15 cellular contexts compared by ENCODE assay signal in genomic region chr9:129323376-129323998, GRCh38.
A peak's percentile ranks its signal among the peaks of the same experiment; 100 is the strongest.
DNase-seq lines count a peak whose midpoint lies in the region; ATAC-seq and TF ChIP-seq lines count a peak whose summit lies in the region.
"Had no signal": no experiment of that assay in that cellular context is flagged by ENCODE, and none has a peak within 500 bp of the region (broad histone marks: within the 10 kb centered on the region; RNA-seq: fewer than 3 reads in every experiment).

No MANE protein-coding gene starts in this region.

- H3K4me1 Mint-ChIP-seq in osteocyte (ENCODE audit: unreplicated experiment): peaks cover 56% of the 10 kb centered on the region

- H3K27ac Mint-ChIP-seq in osteocyte (ENCODE audit: unreplicated experiment): peak overlapping the region; percentile 32
- H3K27ac Mint-ChIP-seq: activated T-helper 2 cell treated with anti-CD3 and anti-CD28 coated beads, Interferon-gamma antibody, Interleukin-2, Interleukin-4, amounts not matched to agents 10 μg/mL and 5 μg/mL and 100 μg/mL, durations not matched to agents 14 hours and 24 hours and 36 hours; natural killer cell treated with Interleukin-12 subunit alpha and Interleukin-12 subunit beta and Interleukin-15 and Interleukin-18, amount 100 ng/mL, for 72 hours; stimulated activated effector memory CD8-positive, alpha-beta T cell treated with anti-CD3 and anti-CD28 coated beads, Interleukin-12 subunit alpha, Interleukin-12 subunit beta, amount 100 ng/mL, for 72 hours had no signal

- H3K27me3 ChIP-seq in cardiac muscle cell (no peaks in the 10 kb centered on the region), esophagus muscularis mucosa (no peaks in the 10 kb centered on the region), upper lobe of right lung (no peaks in the 10 kb centered on the region)

- H3K9me3 Mint-ChIP-seq in osteocyte (ENCODE audit: unreplicated experiment): no peaks in the 10 kb centered on the region
- H3K9me3 Mint-ChIP-seq: activated T-helper 2 cell treated with anti-CD3 and anti-CD28 coated beads, Interferon-gamma antibody, Interleukin-2, Interleukin-4, amounts not matched to agents 10 μg/mL and 5 μg/mL and 100 μg/mL, durations not matched to agents 14 hours and 24 hours and 36 hours; natural killer cell treated with Interleukin-12 subunit alpha and Interleukin-12 subunit beta and Interleukin-15 and Interleukin-18, amount 100 ng/mL, for 72 hours; stimulated activated effector memory CD8-positive, alpha-beta T cell treated with anti-CD3 and anti-CD28 coated beads, Interleukin-12 subunit alpha, Interleukin-12 subunit beta, amount 100 ng/mL, for 72 hours had no signal

- H3K4me3 ChIP-seq in cardiac muscle cell (no peak overlapping the region), esophagus muscularis mucosa (no peak overlapping the region), upper lobe of right lung (no peak overlapping the region)

- ATAC-seq in Right ventricle myocardium inferior: no peak
- ATAC-seq in upper lobe of right lung: no peak
- ATAC-seq in HG03039 (IDR thresholded peaks at IDR 0.05; ENCODE audit: unreplicated experiment): no peak
- no peak for ATAC-seq in GM21737 (IDR thresholded peaks at IDR 0.05; ENCODE audit: unreplicated experiment)
- ATAC-seq: left colon; natural killer cell treated with Interleukin-12 subunit alpha and Interleukin-12 subunit beta and Interleukin-15 and Interleukin-18, amount 100 ng/mL, for 72 hours; stimulated activated effector memory CD8-positive, alpha-beta T cell treated with anti-CD3 and anti-CD28 coated beads, Interleukin-12 subunit alpha, Interleukin-12 subunit beta, amount 100 ng/mL, for 72 hours had no signal

- H3K36me3 Mint-ChIP-seq in osteocyte (ENCODE audit: unreplicated experiment): no peaks in the 10 kb centered on the region
- H3K36me3 Mint-ChIP-seq: natural killer cell treated with Interleukin-12 subunit alpha and Interleukin-12 subunit beta and Interleukin-15 and Interleukin-18, amount 100 ng/mL, for 72 hours; stimulated activated effector memory CD8-positive, alpha-beta T cell treated with anti-CD3 and anti-CD28 coated beads, Interleukin-12 subunit alpha, Interleukin-12 subunit beta, amount 100 ng/mL, for 72 hours had no signal

- H3K9me3 ChIP-seq in cardiac muscle cell (ENCODE audit: low read depth): no peaks in the 10 kb centered on the region
- no peaks in the 10 kb centered on the region for H3K9me3 ChIP-seq in esophagus muscularis mucosa
- H3K9me3 ChIP-seq in upper lobe of right lung: no peaks in the 10 kb centered on the region

- no peaks in the 10 kb centered on the region for H3K36me3 ChIP-seq in cardiac muscle cell
- H3K36me3 ChIP-seq in esophagus muscularis mucosa: no peaks in the 10 kb centered on the region
- no peaks in the 10 kb centered on the region for H3K36me3 ChIP-seq in upper lobe of right lung

- no peaks in the 10 kb centered on the region for H3K27me3 Mint-ChIP-seq in osteocyte (ENCODE audit: unreplicated experiment)

- 52% methylated on average over 6 of the region's 6 CpGs for WGBS in esophagus muscularis mucosa

- TF ChIP-seq POLR2A in esophagus muscularis mucosa (IDR thresholded peaks at IDR 0.05; ENCODE audit: low read depth): no peak

- intact Hi-C loops in Right ventricle myocardium inferior (cut with DNase I): loop anchor here (5.0 kb wide), 1 partner anchor 289 kb away; no protein-coding TSS in a partner anchor
- intact Hi-C loops in esophagus muscularis mucosa (cut with DNase I): loop anchor here (5.0 kb wide), 1 partner anchor 289 kb away; no protein-coding TSS in a partner anchor
- intact Hi-C loops in upper lobe of right lung (cut with DNase I): no loop called here

- TF ChIP-seq EP300 in esophagus muscularis mucosa (IDR thresholded peaks at IDR 0.05): no peak

- TF ChIP-seq CTCF in cardiac muscle cell (IDR thresholded peaks at IDR 0.05; ENCODE audit: low read depth, low read length): no peak
- TF ChIP-seq CTCF in esophagus muscularis mucosa (IDR thresholded peaks at IDR 0.05): no peak
- TF ChIP-seq CTCF in osteocyte (IDR thresholded peaks at IDR 0.05): no peak
- no peak for TF ChIP-seq CTCF in upper lobe of right lung (IDR thresholded peaks at IDR 0.05)

- DNase-seq in cardiac muscle cell (ENCODE audit: low read depth in 1 of 2, low spot score in 1 of 2) (no peak), Right ventricle myocardium inferior (ENCODE audit: missing footprints) (no peak), esophagus muscularis mucosa (ENCODE audit: extremely low spot score) (no peak), osteocyte (ENCODE audit: extremely low spot score, unreplicated experiment) (no peak), upper lobe of right lung (no peak), retina (no peak)
- DNase-seq: AML-193; central memory CD4-positive, alpha-beta T cell; left colon; SHP77 treated with DMSO at 0.1 percent for 48 hours had no signal

- peaks cover 64% of the 10 kb centered on the region for H3K4me1 ChIP-seq in cardiac muscle cell (ENCODE audit: low read depth)
- H3K4me1 ChIP-seq in esophagus muscularis mucosa: peaks cover 60 to 67% (median 66%) of the 10 kb centered on the region in 4 donors
- peaks cover 42% of the 10 kb centered on the region for H3K4me1 ChIP-seq in upper lobe of right lung

- H3K27ac ChIP-seq in cardiac muscle cell (peak overlapping the region; percentile 97), esophagus muscularis mucosa (replicated peaks in 1 of 4) (peak overlapping the region; percentile 28 to 88 (median 62)), upper lobe of right lung (peak overlapping the region; percentile 17)

- no peak overlapping the region for H3K4me3 Mint-ChIP-seq in osteocyte (ENCODE audit: unreplicated experiment)
- H3K4me3 Mint-ChIP-seq: natural killer cell treated with Interleukin-12 subunit alpha and Interleukin-12 subunit beta and Interleukin-15 and Interleukin-18, amount 100 ng/mL, for 72 hours; stimulated activated effector memory CD8-positive, alpha-beta T cell treated with anti-CD3 and anti-CD28 coated beads, Interleukin-12 subunit alpha, Interleukin-12 subunit beta, amount 100 ng/mL, for 72 hours had no signal

Comparison
In these comparisons a context has a peak if more than half of its experiments do, and no peak if none do; other contexts are left out.
1. H3K27ac ChIP-seq: peak in every context shown above with its lines; median percentile 97 in cardiac muscle cell; 62 in esophagus muscularis mucosa; 17 in upper lobe of right lung.